In the genomic region with DNA sequence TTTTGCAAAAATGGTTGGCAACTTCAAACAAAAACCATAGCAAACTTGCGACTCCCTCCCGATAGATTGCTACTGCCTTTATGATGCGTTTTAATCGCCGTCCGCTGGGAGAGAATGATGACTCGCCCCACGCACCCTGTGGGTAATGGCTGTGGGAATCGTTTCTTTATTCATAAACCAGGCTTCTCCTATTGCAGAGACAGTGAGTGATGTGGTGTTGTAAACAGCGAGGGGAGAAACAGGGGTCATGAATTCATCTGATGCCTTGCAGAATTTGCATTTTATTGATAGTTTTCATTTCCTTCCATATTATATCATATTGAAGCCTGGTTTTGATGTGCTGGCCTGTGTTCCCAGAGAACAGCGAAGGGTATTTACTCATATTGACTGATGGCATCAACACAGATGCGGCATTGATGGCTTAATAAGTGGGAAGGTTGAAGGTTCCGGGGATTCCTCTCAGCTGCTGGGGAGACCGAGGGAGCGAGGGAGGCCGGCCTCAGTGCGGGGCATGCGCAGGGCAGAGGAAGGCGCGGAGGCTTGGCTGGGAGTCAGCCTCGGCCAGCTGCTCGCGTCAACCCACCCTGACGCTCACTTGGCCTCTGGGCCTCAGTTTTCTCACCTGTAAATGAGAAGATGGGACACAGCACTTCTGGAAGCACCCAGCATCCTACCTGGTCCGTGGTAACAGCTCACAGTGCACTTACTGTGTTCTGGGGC, we compare ENCODE assay signal across 22 cellular contexts. TPM values are rescaled to one million over a fixed set of nuclear protein-coding genes. Genes with fewer than 3 reads are reported as not detected.
"Had no signal": no experiment of that assay in that cellular context is flagged by ENCODE, and none has a peak within 500 bp of the region (broad histone marks: within the 10 kb centered on the region; RNA-seq: fewer than 3 reads in every experiment).

No MANE protein-coding gene starts in this region.

- H3K27ac Mint-ChIP-seq: activated T-helper 1 cell treated with anti-CD3 and anti-CD28 coated beads, Interleukin-12 subunit alpha, Interleukin-12 subunit beta, Interleukin-2, Interleukin-4 antibody, amounts not matched to agents 30 ng/mL and 10 ng/mL and 1 ng/mL, durations not matched to agents 14 hours and 24 hours and 36 hours; T-cell; T-helper 2 cell treated with Interferon-gamma antibody and Interleukin-4, amounts not matched to agents 5 μg/mL and 100 μg/mL, for 36 hours; type B pancreatic cell had no signal

- ATAC-seq: gastroesophageal sphincter; naive thymus-derived CD8-positive, alpha-beta T cell; right cardiac atrium; stimulated activated naive CD8-positive, alpha-beta T cell treated with anti-CD3 and anti-CD28 coated beads, Interleukin-15, amount 100 ng/mL, for 72 hours; T-cell had no signal

- DNase-seq: activated CD4-positive, alpha-beta T cell treated with anti-CD3 and anti-CD28 coated beads for 48 hours; activated CD4-positive, alpha-beta T cell treated with anti-CD3 and anti-CD28 coated beads, Interleukin-2, amount 50 U/mL, for 48 hours; activated CD8-positive, alpha-beta memory T cell treated with anti-CD3 and anti-CD28 coated beads, Interleukin-2, amount 50 U/mL, for 4 hours; activated gamma-delta T cell; activated naive CD4-positive, alpha-beta T cell treated with anti-CD3 and anti-CD28 coated beads, Interleukin-2, amount 50 U/mL, for 16 hours; activated T-cell treated with anti-CD3 and anti-CD28 coated beads, Interleukin-2, amount 50 U/mL, for 1 hour; amniotic stem cell; caudate nucleus; midbrain; naive thymus-derived CD8-positive, alpha-beta T cell; right cardiac atrium; stimulated activated CD4-positive, alpha-beta T cell treated with anti-CD3 and anti-CD28 coated beads, Interleukin-2, amount 100 ng/mL, for 48 hours; stimulated activated naive CD8-positive, alpha-beta T cell treated with anti-CD3 and anti-CD28 coated beads, Interleukin-15, amount 100 ng/mL, for 72 hours; substantia nigra; T-cell; uterus had no signal

- H3K36me3 Mint-ChIP-seq: naive thymus-derived CD8-positive, alpha-beta T cell; neural progenitor cell; T-cell had no signal

- H3K4me3 Mint-ChIP-seq: activated T-helper 1 cell treated with anti-CD3 and anti-CD28 coated beads, Interleukin-12 subunit alpha, Interleukin-12 subunit beta, Interleukin-2, Interleukin-4 antibody, amounts not matched to agents 30 ng/mL and 10 ng/mL and 1 ng/mL, durations not matched to agents 14 hours and 24 hours and 36 hours; naive thymus-derived CD8-positive, alpha-beta T cell; neural progenitor cell; stimulated activated naive CD8-positive, alpha-beta T cell treated with anti-CD3 and anti-CD28 coated beads, Interleukin-15, amount 100 ng/mL, for 72 hours; T-cell; T-helper 2 cell treated with Interferon-gamma antibody and Interleukin-4, amounts not matched to agents 5 μg/mL and 100 μg/mL, for 36 hours; type B pancreatic cell had no signal

- H3K4me1 Mint-ChIP-seq: naive thymus-derived CD8-positive, alpha-beta T cell; stimulated activated naive CD8-positive, alpha-beta T cell treated with anti-CD3 and anti-CD28 coated beads, Interleukin-15, amount 100 ng/mL, for 72 hours; T-cell had no signal

- H3K27me3 Mint-ChIP-seq: stimulated activated naive CD8-positive, alpha-beta T cell treated with anti-CD3 and anti-CD28 coated beads, Interleukin-15, amount 100 ng/mL, for 72 hours; type B pancreatic cell had no signal

- H3K9me3 Mint-ChIP-seq: activated T-helper 1 cell treated with anti-CD3 and anti-CD28 coated beads, Interleukin-12 subunit alpha, Interleukin-12 subunit beta, Interleukin-2, Interleukin-4 antibody, amounts not matched to agents 30 ng/mL and 10 ng/mL and 1 ng/mL, durations not matched to agents 14 hours and 24 hours and 36 hours; naive thymus-derived CD8-positive, alpha-beta T cell; neural progenitor cell; stimulated activated naive CD8-positive, alpha-beta T cell treated with anti-CD3 and anti-CD28 coated beads, Interleukin-15, amount 100 ng/mL, for 72 hours; T-cell; T-helper 2 cell treated with Interferon-gamma antibody and Interleukin-4, amounts not matched to agents 5 μg/mL and 100 μg/mL, for 36 hours; type B pancreatic cell had no signal

- H3K9me3 ChIP-seq: uterus had no signal

RNA-seq across cellular contexts. Expression of a gene that starts 41.3 kb away (rescaled TPM):
- total RNA-seq: endothelial cell of umbilical vein had no signal
